ENCODE assay signal across 12 cellular contexts in genomic region chr22:17086750-17087149, GRCh38. TPM values are rescaled to one million over a fixed set of nuclear protein-coding genes. Genes with fewer than 3 reads are reported as not detected.
A peak's percentile ranks its signal among the peaks of the same experiment; 100 is the strongest.
DNase-seq lines count a peak whose midpoint lies in the region; ATAC-seq, FAIRE-seq and TF ChIP-seq lines count a peak whose summit lies in the region.
"Had no signal": no experiment of that assay in that cellular context is flagged by ENCODE, and none has a peak within 500 bp of the region (broad histone marks: within the 10 kb centered on the region; RNA-seq: fewer than 3 reads in every experiment).

No MANE protein-coding gene starts in this region.

- peaks cover 3% of the 10 kb centered on the region for H3K27me3 Mint-ChIP-seq in activated CD4-positive, alpha-beta T cell treated with anti-CD3 and anti-CD28 coated beads, Interleukin-2, amount 10 ng/mL, durations not matched to agents 24 days and 14 days
- peaks cover 34% of the 10 kb centered on the region for H3K27me3 Mint-ChIP-seq in WTC11 (ENCODE audit: low read depth)
- no peaks in the 10 kb centered on the region for H3K27me3 Mint-ChIP-seq in stimulated activated naive B cell treated with anti-CD40 and anti-IgM and Interleukin-4, amounts not matched to agents 10 μg/mL and 1 μg/mL and 100 μg/mL, for 72 hours

- peak; percentile 68 for DNase-seq in activated CD4-positive, alpha-beta T cell treated with anti-CD3 and anti-CD28 coated beads, Interleukin-2, amount 10 ng/mL, durations not matched to agents 24 days and 14 days
- DNase-seq in activated CD4-positive, alpha-beta T cell treated with anti-CD3 and anti-CD28 coated beads, Interleukin-2, amount 50 U/mL, for 4 hours, result no peak
- no peak for DNase-seq in WTC11 (ENCODE audit: low spot score)
- DNase-seq in fibroblast of pulmonary artery (ENCODE audit: low read depth), result no peak
- no peak for DNase-seq in stimulated activated naive B cell treated with anti-CD40 and anti-IgM and Interleukin-4, amounts not matched to agents 10 μg/mL and 1 μg/mL and 100 μg/mL, for 72 hours
- no peak for DNase-seq in WERI-Rb-1
- DNase-seq in urothelium cell line (ENCODE audit: low spot score), result no peak
- DNase-seq: activated gamma-delta T cell, NCI-H1105 treated with DMSO at 0.1 percent for 48 hours had no signal

- peaks cover 54% of the 10 kb centered on the region for H3K4me1 Mint-ChIP-seq in activated CD4-positive, alpha-beta T cell treated with anti-CD3 and anti-CD28 coated beads, Interleukin-2, amount 10 ng/mL, durations not matched to agents 24 days and 14 days
- peaks cover 27% of the 10 kb centered on the region for H3K4me1 Mint-ChIP-seq in WTC11
- peaks cover 33 to 40% of the 10 kb centered on the region in 2 donors for H3K4me1 Mint-ChIP-seq in stimulated activated naive B cell treated with anti-CD40 and anti-IgM and Interleukin-4, amounts not matched to agents 10 μg/mL and 1 μg/mL and 100 μg/mL, for 72 hours

- POLR2A ChIA-PET in WTC11 (lab: Charles Lee), result no interaction called here

- no peaks in the 10 kb centered on the region; the same call in 1 of the 2 replicates for H3K36me3 ChIP-seq in WERI-Rb-1

- H3K27ac Mint-ChIP-seq in activated CD4-positive, alpha-beta T cell treated with anti-CD3 and anti-CD28 coated beads, Interleukin-2, amount 10 ng/mL, durations not matched to agents 24 days and 14 days, result peak overlapping the region; percentile 88
- no peak overlapping the region for H3K27ac Mint-ChIP-seq in WTC11
- peak overlapping the region; percentile 80 for H3K27ac Mint-ChIP-seq in stimulated activated naive B cell treated with anti-CD40 and anti-IgM and Interleukin-4, amounts not matched to agents 10 μg/mL and 1 μg/mL and 100 μg/mL, for 72 hours

- no peaks in the 10 kb centered on the region for H3K27me3 ChIP-seq in WERI-Rb-1 (ENCODE audit: insufficient read depth, low read depth, severe bottlenecking)

- no peak for FAIRE-seq in urothelium cell line (lab: Jason Lieb, UNC)
- FAIRE-seq: A204.1 had no signal

- H3K9me3 ChIP-seq in WERI-Rb-1 (ENCODE audit: severe bottlenecking), result no peaks in the 10 kb centered on the region

- peak overlapping the region; percentile 90 for H3K4me3 Mint-ChIP-seq in activated CD4-positive, alpha-beta T cell treated with anti-CD3 and anti-CD28 coated beads, Interleukin-2, amount 10 ng/mL, durations not matched to agents 24 days and 14 days
- peak overlapping the region; percentile 71; the same call in 1 of the 2 replicates for H3K4me3 Mint-ChIP-seq in WTC11
- H3K4me3 Mint-ChIP-seq in stimulated activated naive B cell treated with anti-CD40 and anti-IgM and Interleukin-4, amounts not matched to agents 10 μg/mL and 1 μg/mL and 100 μg/mL, for 72 hours, result peak overlapping the region; percentile 56 to 97

- H3K36me3 Mint-ChIP-seq in activated CD4-positive, alpha-beta T cell treated with anti-CD3 and anti-CD28 coated beads, Interleukin-2, amount 10 ng/mL, durations not matched to agents 24 days and 14 days (ENCODE audit: low read depth), result peaks cover 12% of the 10 kb centered on the region
- H3K36me3 Mint-ChIP-seq in WTC11, result no peaks in the 10 kb centered on the region
- H3K36me3 Mint-ChIP-seq in stimulated activated naive B cell treated with anti-CD40 and anti-IgM and Interleukin-4, amounts not matched to agents 10 μg/mL and 1 μg/mL and 100 μg/mL, for 72 hours, result peaks cover 0 to 4% of the 10 kb centered on the region in 2 donors

- TF ChIP-seq CTCF in WTC11 (IDR thresholded peaks at IDR 0.05) (no peak), fibroblast of pulmonary artery (IDR thresholded peaks at IDR 0.05; ENCODE audit: low read length, missing control alignments) (no peak), WERI-Rb-1 (IDR thresholded peaks at IDR 0.05; ENCODE audit: low read depth, low read length) (no peak)

- intact Hi-C loops in activated CD4-positive, alpha-beta T cell treated with anti-CD3 and anti-CD28 coated beads, Interleukin-2, amount 10 ng/mL, durations not matched to agents 24 days and 14 days (cut with micrococcal nuclease), result loop anchor here (1.0 to 5.0 kb wide), 6 partner anchors 11 to 681 kb away; partner anchors contain the start of gene ADA2

- H3K27ac ChIP-seq in WERI-Rb-1, result no peak overlapping the region

- no peak for ATAC-seq in WTC11
- ATAC-seq in stimulated activated naive B cell treated with anti-CD40 and anti-IgM and Interleukin-4, amounts not matched to agents 10 μg/mL and 1 μg/mL and 100 μg/mL, for 72 hours (replicated peaks), result no peak
- ATAC-seq in HG02759 (IDR thresholded peaks at IDR 0.05; ENCODE audit: unreplicated experiment), result no peak
- ATAC-seq: Right ventricle myocardium inferior had no signal

- no peaks in the 10 kb centered on the region for H3K9me3 Mint-ChIP-seq in activated CD4-positive, alpha-beta T cell treated with anti-CD3 and anti-CD28 coated beads, Interleukin-2, amount 10 ng/mL, durations not matched to agents 24 days and 14 days
- no peaks in the 10 kb centered on the region for H3K9me3 Mint-ChIP-seq in WTC11
- H3K9me3 Mint-ChIP-seq in stimulated activated naive B cell treated with anti-CD40 and anti-IgM and Interleukin-4, amounts not matched to agents 10 μg/mL and 1 μg/mL and 100 μg/mL, for 72 hours, result no peaks in the 10 kb centered on the region

- CTCF ChIA-PET in WTC11 (lab: Charles Lee), result interaction anchor here (1.3 to 2.5 kb wide), 2 partner anchors 9 to 85 kb away, joined by 3 to 18 read pairs; no protein-coding TSS in a partner anchor

- H3K4me3 ChIP-seq in fibroblast of pulmonary artery (replicated peaks; ENCODE audit: low read depth, low read length) (peak overlapping the region; percentile 81), WERI-Rb-1 (ENCODE audit: low read depth, low read length) (no peak overlapping the region)

TF ChIP-seq in WTC11, 78 proteins besides CTCF, POLR2A, EP300 and RAD21:
- TF ChIP-seq ATF6 (CRISPR knock-in tag; IDR thresholded peaks at IDR 0.05) (no peak), STAT6 (CRISPR knock-in tag; conservative IDR thresholded peaks at IDR 0.05; ENCODE audit: low read depth) (no peak)

RNA-seq across cellular contexts. Expression of gene IL17RA, which starts 1.9 kb away (rescaled TPM):
- total RNA-seq in activated CD4-positive, alpha-beta T cell treated with anti-CD3 and anti-CD28 coated beads, Interleukin-2, amount 10 ng/mL, durations not matched to agents 24 days and 14 days, result 18.4 and 19.8 TPM in 2 replicates
- total RNA-seq in WTC11 (2021), result 7.9 to 8.7 TPM (median 8.2 TPM) in 3 replicates

RNA-seq across cellular contexts. Expression of gene TMEM121B, which starts 34.4 kb away (rescaled TPM):
- 0.16 and 0.17 TPM in 2 replicates for total RNA-seq in activated CD4-positive, alpha-beta T cell treated with anti-CD3 and anti-CD28 coated beads, Interleukin-2, amount 10 ng/mL, durations not matched to agents 24 days and 14 days
- 7.5 to 8.3 TPM (median 7.7 TPM) in 3 replicates for total RNA-seq in WTC11 (2021)
